ENCODE assay signal across 1 cellular context in the genomic region with DNA sequence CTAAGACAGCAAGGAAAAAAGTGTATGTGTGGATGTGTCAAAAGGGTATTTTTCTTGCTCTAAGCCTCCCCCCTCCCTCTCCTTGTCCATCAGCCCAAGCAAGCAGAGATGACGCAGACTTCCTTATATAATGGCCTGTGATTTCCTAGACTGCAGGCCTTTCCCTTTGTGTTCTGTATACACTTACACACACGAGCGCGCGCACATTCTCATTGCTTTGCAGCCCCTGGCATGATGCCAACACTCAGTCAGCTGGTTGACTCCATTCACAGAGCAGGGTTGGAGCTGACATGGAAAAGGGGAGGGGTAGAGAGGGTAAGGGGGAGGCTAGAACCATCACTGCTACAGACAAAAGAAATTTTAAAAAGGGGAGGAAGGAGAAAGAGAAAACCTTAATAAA.
TF ChIP-seq lines count a peak whose summit lies in the region.

No MANE protein-coding gene starts in this region.

TF ChIP-seq in SK-N-SH, 30 proteins besides CTCF, POLR2A, EP300 and RAD21 (continued from another document):
- no peak for TF ChIP-seq EZH2phosphoT487 (IDR thresholded peaks at IDR 0.05; ENCODE audit: borderline replicate concordance, low read depth)
- no peak; the same call in 1 of the 2 replicates for TF ChIP-seq RCOR1 (IDR thresholded peaks at IDR 0.05; ENCODE audit: low read length)
- TF ChIP-seq TAF1 (IDR thresholded peaks at IDR 0.05; ENCODE audit: borderline replicate concordance, low read depth, low read length), result peak; percentile 59; the same call in 1 of the 2 replicates
- no peak for TF ChIP-seq JUND (IDR thresholded peaks at IDR 0.05)
- TF ChIP-seq RXRA (IDR thresholded peaks at IDR 0.05; ENCODE audit: borderline replicate concordance, low read depth), result no peak
- TF ChIP-seq RFX5 (IDR thresholded peaks at IDR 0.05; ENCODE audit: low read length), result no peak
- TF ChIP-seq, protein P1, sequence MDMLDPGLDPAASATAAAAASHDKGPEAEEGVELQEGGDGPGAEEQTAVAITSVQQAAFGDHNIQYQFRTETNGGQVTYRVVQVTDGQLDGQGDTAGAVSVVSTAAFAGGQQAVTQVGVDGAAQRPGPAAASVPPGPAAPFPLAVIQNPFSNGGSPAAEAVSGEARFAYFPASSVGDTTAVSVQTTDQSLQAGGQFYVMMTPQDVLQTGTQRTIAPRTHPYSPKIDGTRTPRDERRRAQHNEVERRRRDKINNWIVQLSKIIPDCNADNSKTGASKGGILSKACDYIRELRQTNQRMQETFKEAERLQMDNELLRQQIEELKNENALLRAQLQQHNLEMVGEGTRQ (IDR thresholded peaks at IDR 0.05; ENCODE audit: borderline replicate concordance, low read depth, low read length), result no peak
- no peak for TF ChIP-seq REST (IDR thresholded peaks at IDR 0.05; ENCODE audit: low read depth, low read length)
- no peak for TF ChIP-seq GABPA (IDR thresholded peaks at IDR 0.05; ENCODE audit: low read depth)
- TF ChIP-seq MEF2A (IDR thresholded peaks at IDR 0.05; ENCODE audit: borderline replicate concordance, low read depth), result no peak
- TF ChIP-seq, protein P2, sequence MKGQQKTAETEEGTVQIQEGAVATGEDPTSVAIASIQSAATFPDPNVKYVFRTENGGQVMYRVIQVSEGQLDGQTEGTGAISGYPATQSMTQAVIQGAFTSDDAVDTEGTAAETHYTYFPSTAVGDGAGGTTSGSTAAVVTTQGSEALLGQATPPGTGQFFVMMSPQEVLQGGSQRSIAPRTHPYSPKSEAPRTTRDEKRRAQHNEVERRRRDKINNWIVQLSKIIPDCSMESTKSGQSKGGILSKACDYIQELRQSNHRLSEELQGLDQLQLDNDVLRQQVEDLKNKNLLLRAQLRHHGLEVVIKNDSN (IDR thresholded peaks at IDR 0.05; ENCODE audit: borderline replicate concordance, low read depth), result peak; percentile 60; the same call in 1 of the 2 replicates
- peak; percentile 52 for TF ChIP-seq TCF12 (IDR thresholded peaks at IDR 0.05)
- peak; percentile 41; the same call in 1 of the 2 replicates for TF ChIP-seq NRF1 (IDR thresholded peaks at IDR 0.05; ENCODE audit: low read depth, low read length)
- TF ChIP-seq SIN3A (IDR thresholded peaks at IDR 0.05; ENCODE audit: borderline replicate concordance, low read depth, low read length), result peak; percentile 95
- TF ChIP-seq YY1 (IDR thresholded peaks at IDR 0.05; ENCODE audit: low read depth), result no peak
- TF ChIP-seq IRF3 (IDR thresholded peaks at IDR 0.05; ENCODE audit: low read depth, low read length), result no peak
- TF ChIP-seq SMC3 (IDR thresholded peaks at IDR 0.05; ENCODE audit: low read depth, low read length), result no peak
- TF ChIP-seq GATA2 (CRISPR knock-in tag; IDR thresholded peaks at IDR 0.05), result no peak
- TF ChIP-seq MXI1 (IDR thresholded peaks at IDR 0.05; ENCODE audit: low read depth, low read length), result peak; percentile 83; the same call in 1 of the 2 replicates
- TF ChIP-seq FOXM1 (IDR thresholded peaks at IDR 0.05; ENCODE audit: low read depth), result no peak
- TF ChIP-seq CHD2 (IDR thresholded peaks at IDR 0.05; ENCODE audit: low read length, partially characterized antibody), result no peak
- TF ChIP-seq TEAD4 (IDR thresholded peaks at IDR 0.05; ENCODE audit: borderline replicate concordance, insufficient read depth), result no peak
- peak; percentile 99 for TF ChIP-seq NFIC (IDR thresholded peaks at IDR 0.05; ENCODE audit: borderline replicate concordance)
- TF ChIP-seq ZBTB33 (IDR thresholded peaks at IDR 0.05; ENCODE audit: borderline replicate concordance, low read depth), result no peak
